In the genomic region with DNA sequence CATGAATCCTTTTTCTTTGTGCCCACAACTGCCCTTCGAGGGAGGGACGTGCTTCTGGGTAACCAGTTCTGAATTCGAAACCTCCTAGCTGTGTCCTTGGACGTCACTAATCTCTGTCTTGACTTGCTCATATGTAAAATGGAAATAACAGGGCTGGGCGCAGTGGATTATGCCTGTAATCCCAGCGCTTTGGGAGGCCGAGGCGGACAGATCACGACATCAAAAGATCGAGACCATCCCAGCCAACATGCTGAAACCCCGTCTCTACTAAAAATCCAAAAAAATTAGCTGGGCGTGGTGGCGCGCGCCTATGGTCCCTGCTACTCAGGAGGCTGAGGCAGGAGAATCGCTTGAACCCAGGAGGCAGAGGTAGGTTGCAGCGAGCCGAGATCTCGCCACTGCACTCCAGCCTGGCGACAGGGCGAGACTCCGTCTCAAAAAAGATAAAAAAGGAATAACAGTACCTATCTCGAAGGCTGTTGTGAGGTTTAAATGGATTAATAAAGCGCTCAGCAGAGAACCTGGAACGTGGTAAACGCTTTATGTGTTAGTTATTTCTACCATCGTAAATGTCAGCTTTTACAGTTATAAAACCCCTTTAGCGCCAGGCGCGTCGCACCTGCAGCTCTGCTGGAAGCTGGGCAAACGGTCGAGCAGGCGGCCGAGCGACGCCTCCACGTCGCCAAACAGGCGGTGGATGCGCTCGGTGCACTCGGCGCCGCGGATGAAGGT, we compare ENCODE assay signal across 1 cellular context.
A peak's percentile ranks its signal among the peaks of the same experiment; 100 is the strongest.
TF ChIP-seq lines count a peak whose summit lies in the region.

No MANE protein-coding gene starts in this region.

TF ChIP-seq in HepG2, 621 proteins besides CTCF, POLR2A, EP300 and RAD21 (continued from another document):
- TF ChIP-seq THAP8 (CRISPR knock-in tag; IDR thresholded peaks at IDR 0.05; ENCODE audit: borderline replicate concordance): 0 out of 2 replicates have a peak, but pooled peaks have one; percentile 31
- no peak for TF ChIP-seq NR2F2 (IDR thresholded peaks at IDR 0.05; ENCODE audit: borderline replicate concordance, low read depth)
- TF ChIP-seq ZNF34 (CRISPR knock-in tag; IDR thresholded peaks at IDR 0.05; ENCODE audit: borderline replicate concordance): no peak
- TF ChIP-seq DNMT1 (CRISPR knock-in tag; IDR thresholded peaks at IDR 0.05): no peak
- no peak for TF ChIP-seq NFYC (CRISPR knock-in tag; IDR thresholded peaks at IDR 0.05)
- peak; percentile 87; the same call in 1 of the 2 replicates for TF ChIP-seq ZNF138 (CRISPR knock-in tag; IDR thresholded peaks at IDR 0.05; ENCODE audit: low read depth)
- no peak for TF ChIP-seq SYNCRIP (IDR thresholded peaks at IDR 0.05; ENCODE audit: insufficient read depth, low read depth, low read length)
- 0 out of 2 replicates have a peak, but pooled peaks have one; percentile 1 for TF ChIP-seq ZKSCAN8 (CRISPR knock-in tag; IDR thresholded peaks at IDR 0.05; ENCODE audit: borderline replicate concordance)
- TF ChIP-seq KLF13 (CRISPR knock-in tag; IDR thresholded peaks at IDR 0.05): no peak
- TF ChIP-seq THAP9 (CRISPR knock-in tag; IDR thresholded peaks at IDR 0.05; ENCODE audit: borderline replicate concordance): no peak
- TF ChIP-seq, protein P1, sequence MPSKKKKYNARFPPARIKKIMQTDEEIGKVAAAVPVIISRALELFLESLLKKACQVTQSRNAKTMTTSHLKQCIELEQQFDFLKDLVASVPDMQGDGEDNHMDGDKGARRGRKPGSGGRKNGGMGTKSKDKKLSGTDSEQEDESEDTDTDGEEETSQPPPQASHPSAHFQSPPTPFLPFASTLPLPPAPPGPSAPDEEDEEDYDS (CRISPR knock-in tag; IDR thresholded peaks at IDR 0.05): no peak
- no peak for TF ChIP-seq KDM5B (CRISPR knock-in tag; IDR thresholded peaks at IDR 0.05; ENCODE audit: borderline replicate concordance)
- TF ChIP-seq, protein P2, sequence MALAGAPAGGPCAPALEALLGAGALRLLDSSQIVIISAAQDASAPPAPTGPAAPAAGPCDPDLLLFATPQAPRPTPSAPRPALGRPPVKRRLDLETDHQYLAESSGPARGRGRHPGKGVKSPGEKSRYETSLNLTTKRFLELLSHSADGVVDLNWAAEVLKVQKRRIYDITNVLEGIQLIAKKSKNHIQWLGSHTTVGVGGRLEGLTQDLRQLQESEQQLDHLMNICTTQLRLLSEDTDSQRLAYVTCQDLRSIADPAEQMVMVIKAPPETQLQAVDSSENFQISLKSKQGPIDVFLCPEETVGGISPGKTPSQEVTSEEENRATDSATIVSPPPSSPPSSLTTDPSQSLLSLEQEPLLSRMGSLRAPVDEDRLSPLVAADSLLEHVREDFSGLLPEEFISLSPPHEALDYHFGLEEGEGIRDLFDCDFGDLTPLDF (CRISPR knock-in tag; IDR thresholded peaks at IDR 0.05): no peak
- no peak for TF ChIP-seq MATR3 (CRISPR knock-in tag; IDR thresholded peaks at IDR 0.05)
- TF ChIP-seq, protein P3, sequence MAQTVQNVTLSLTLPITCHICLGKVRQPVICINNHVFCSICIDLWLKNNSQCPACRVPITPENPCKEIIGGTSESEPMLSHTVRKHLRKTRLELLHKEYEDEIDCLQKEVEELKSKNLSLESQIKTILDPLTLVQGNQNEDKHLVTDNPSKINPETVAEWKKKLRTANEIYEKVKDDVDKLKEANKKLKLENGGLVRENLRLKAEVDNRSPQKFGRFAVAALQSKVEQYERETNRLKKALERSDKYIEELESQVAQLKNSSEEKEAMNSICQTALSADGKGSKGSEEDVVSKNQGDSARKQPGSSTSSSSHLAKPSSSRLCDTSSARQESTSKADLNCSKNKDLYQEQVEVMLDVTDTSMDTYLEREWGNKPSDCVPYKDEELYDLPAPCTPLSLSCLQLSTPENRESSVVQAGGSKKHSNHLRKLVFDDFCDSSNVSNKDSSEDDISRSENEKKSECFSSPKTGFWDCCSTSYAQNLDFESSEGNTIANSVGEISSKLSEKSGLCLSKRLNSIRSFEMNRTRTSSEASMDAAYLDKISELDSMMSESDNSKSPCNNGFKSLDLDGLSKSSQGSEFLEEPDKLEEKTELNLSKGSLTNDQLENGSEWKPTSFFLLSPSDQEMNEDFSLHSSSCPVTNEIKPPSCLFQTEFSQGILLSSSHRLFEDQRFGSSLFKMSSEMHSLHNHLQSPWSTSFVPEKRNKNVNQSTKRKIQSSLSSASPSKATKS (CRISPR knock-in tag; IDR thresholded peaks at IDR 0.05): no peak
- TF ChIP-seq, protein P4, sequence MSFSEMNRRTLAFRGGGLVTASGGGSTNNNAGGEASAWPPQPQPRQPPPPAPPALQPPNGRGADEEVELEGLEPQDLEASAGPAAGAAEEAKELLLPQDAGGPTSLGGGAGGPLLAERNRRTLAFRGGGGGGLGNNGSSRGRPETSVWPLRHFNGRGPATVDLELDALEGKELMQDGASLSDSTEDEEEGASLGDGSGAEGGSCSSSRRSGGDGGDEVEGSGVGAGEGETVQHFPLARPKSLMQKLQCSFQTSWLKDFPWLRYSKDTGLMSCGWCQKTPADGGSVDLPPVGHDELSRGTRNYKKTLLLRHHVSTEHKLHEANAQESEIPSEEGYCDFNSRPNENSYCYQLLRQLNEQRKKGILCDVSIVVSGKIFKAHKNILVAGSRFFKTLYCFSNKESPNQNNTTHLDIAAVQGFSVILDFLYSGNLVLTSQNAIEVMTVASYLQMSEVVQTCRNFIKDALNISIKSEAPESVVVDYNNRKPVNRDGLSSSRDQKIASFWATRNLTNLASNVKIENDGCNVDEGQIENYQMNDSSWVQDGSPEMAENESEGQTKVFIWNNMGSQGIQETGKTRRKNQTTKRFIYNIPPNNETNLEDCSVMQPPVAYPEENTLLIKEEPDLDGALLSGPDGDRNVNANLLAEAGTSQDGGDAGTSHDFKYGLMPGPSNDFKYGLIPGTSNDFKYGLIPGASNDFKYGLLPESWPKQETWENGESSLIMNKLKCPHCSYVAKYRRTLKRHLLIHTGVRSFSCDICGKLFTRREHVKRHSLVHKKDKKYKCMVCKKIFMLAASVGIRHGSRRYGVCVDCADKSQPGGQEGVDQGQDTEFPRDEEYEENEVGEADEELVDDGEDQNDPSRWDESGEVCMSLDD (CRISPR knock-in tag; IDR thresholded peaks at IDR 0.05; ENCODE audit: borderline replicate concordance): 0 out of 2 replicates have a peak, but pooled peaks have one; percentile 29
- no peak for TF ChIP-seq YEATS2 (CRISPR knock-in tag; IDR thresholded peaks at IDR 0.05; ENCODE audit: borderline replicate concordance)
- TF ChIP-seq MYNN (CRISPR knock-in tag; IDR thresholded peaks at IDR 0.05; ENCODE audit: low read depth): no peak
- TF ChIP-seq PTBP1 (IDR thresholded peaks at IDR 0.05; ENCODE audit: low read depth, low read length, poor library complexity, severe bottlenecking): peak; percentile 45
- peak; percentile 8; the same call in 1 of the 2 replicates for TF ChIP-seq GTF3A (CRISPR knock-in tag; conservative IDR thresholded peaks at IDR 0.05)
- no peak for TF ChIP-seq ZNF503 (CRISPR knock-in tag; IDR thresholded peaks at IDR 0.05)
- TF ChIP-seq FOXA1 (IDR thresholded peaks at IDR 0.05): no peak
- no peak for TF ChIP-seq FOXA1 (CRISPR knock-in tag; IDR thresholded peaks at IDR 0.05)
- TF ChIP-seq HNF1B (CRISPR knock-in tag; IDR thresholded peaks at IDR 0.05): no peak
- no peak for TF ChIP-seq BRD4 (CRISPR knock-in tag; IDR thresholded peaks at IDR 0.05)
- 0 out of 2 replicates have a peak, but pooled peaks have one; percentile 31 for TF ChIP-seq FUBP1 (CRISPR knock-in tag; IDR thresholded peaks at IDR 0.05; ENCODE audit: borderline replicate concordance)
- 0 out of 2 replicates have a peak, but pooled peaks have one; percentile 12 for TF ChIP-seq ZNF629 (CRISPR knock-in tag; conservative IDR thresholded peaks at IDR 0.05)
- 0 out of 2 replicates have a peak, but pooled peaks have one; percentile 82 for TF ChIP-seq MTA1 (CRISPR knock-in tag; IDR thresholded peaks at IDR 0.05; ENCODE audit: borderline replicate concordance)
- no peak for TF ChIP-seq RBFOX2 (IDR thresholded peaks at IDR 0.05; ENCODE audit: low read depth, low read length)
- TF ChIP-seq ZNF20 (CRISPR knock-in tag; IDR thresholded peaks at IDR 0.05): peak; percentile 12
- TF ChIP-seq ZBTB8A (CRISPR knock-in tag; IDR thresholded peaks at IDR 0.05; ENCODE audit: borderline replicate concordance, low read depth): no peak
- TF ChIP-seq ZUFSP (CRISPR knock-in tag; IDR thresholded peaks at IDR 0.05; ENCODE audit: borderline replicate concordance): no peak
- 0 out of 2 replicates have a peak, but pooled peaks have one; percentile 12 for TF ChIP-seq ZNF101 (CRISPR knock-in tag; IDR thresholded peaks at IDR 0.05; ENCODE audit: borderline replicate concordance, low read depth)
- TF ChIP-seq ZNF557 (CRISPR knock-in tag; IDR thresholded peaks at IDR 0.05): no peak
- TF ChIP-seq JDP2 (CRISPR knock-in tag; IDR thresholded peaks at IDR 0.05; ENCODE audit: borderline replicate concordance): no peak
- TF ChIP-seq ZNF546 (CRISPR knock-in tag; conservative IDR thresholded peaks at IDR 0.05): no peak
- TF ChIP-seq STAG1 (CRISPR knock-in tag; IDR thresholded peaks at IDR 0.05): no peak
- no peak for TF ChIP-seq ZNF367 (CRISPR knock-in tag; IDR thresholded peaks at IDR 0.05; ENCODE audit: borderline replicate concordance)
- TF ChIP-seq STAT5B (CRISPR knock-in tag; IDR thresholded peaks at IDR 0.05): 0 out of 2 replicates have a peak, but pooled peaks have one; percentile 3
